In genomic region chr16:2950773-2951172, GRCh38 we compare ENCODE assay signal across 1 cellular context.
TF ChIP-seq lines count a peak whose summit lies in the region.

No MANE protein-coding gene starts in this region.

TF ChIP-seq in GM12878, 131 proteins besides CTCF, POLR2A, EP300 and RAD21:
- no peak for TF ChIP-seq SREBF1 (IDR thresholded peaks at IDR 0.05; ENCODE audit: low read length)
- TF ChIP-seq ZBED1 (IDR thresholded peaks at IDR 0.05; ENCODE audit: borderline replicate concordance) = no peak
- TF ChIP-seq HDAC2 (IDR thresholded peaks at IDR 0.05) = no peak
- no peak for TF ChIP-seq CHD4 (IDR thresholded peaks at IDR 0.05)
- TF ChIP-seq PAX8 (IDR thresholded peaks at IDR 0.05) = no peak
- TF ChIP-seq ZNF274 (IDR thresholded peaks at IDR 0.05; ENCODE audit: insufficient read depth, insufficient read length) = no peak
- no peak for TF ChIP-seq KAT2A (conservative IDR thresholded peaks at IDR 0.05; ENCODE audit: control insufficient read depth, low read depth, low read length)
- no peak for TF ChIP-seq NFXL1 (IDR thresholded peaks at IDR 0.05; ENCODE audit: borderline replicate concordance)
- no peak for TF ChIP-seq KDM1A (IDR thresholded peaks at IDR 0.05; ENCODE audit: borderline replicate concordance)
- TF ChIP-seq, protein P1, sequence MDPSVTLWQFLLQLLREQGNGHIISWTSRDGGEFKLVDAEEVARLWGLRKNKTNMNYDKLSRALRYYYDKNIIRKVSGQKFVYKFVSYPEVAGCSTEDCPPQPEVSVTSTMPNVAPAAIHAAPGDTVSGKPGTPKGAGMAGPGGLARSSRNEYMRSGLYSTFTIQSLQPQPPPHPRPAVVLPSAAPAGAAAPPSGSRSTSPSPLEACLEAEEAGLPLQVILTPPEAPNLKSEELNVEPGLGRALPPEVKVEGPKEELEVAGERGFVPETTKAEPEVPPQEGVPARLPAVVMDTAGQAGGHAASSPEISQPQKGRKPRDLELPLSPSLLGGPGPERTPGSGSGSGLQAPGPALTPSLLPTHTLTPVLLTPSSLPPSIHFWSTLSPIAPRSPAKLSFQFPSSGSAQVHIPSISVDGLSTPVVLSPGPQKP (IDR thresholded peaks at IDR 0.05; ENCODE audit: low read depth, low read length) = no peak
- no peak for TF ChIP-seq CHD2 (IDR thresholded peaks at IDR 0.05; ENCODE audit: borderline replicate concordance, low read depth, low read length)
TF ChIP-seq in GM12878: peak in this region for 0.
